Comparison of ENCODE assay signal across 11 cellular contexts in the genomic region with DNA sequence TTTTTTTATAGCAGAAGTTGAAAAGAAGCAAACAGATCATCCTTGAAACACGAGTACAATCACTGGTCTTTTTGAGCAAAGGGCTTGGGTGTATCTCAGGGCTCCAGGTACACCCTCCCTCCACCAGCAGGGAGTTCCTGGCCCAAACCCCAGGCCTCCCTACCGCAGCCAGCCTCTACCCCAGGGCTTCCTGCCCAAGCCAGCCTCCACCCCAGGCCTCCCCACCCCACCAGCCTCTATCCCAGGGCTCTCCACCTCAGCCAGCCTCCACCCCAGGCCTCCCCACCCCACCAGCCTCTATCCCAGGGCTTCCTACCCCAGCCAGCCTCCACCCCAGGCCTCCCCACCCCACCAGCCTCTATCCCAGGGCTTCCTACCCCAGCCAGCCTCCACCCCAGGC. TPM values are rescaled to one million over a fixed set of nuclear protein-coding genes. Genes with fewer than 3 reads are reported as not detected.
DNase-seq lines count a peak whose midpoint lies in the region; ATAC-seq and TF ChIP-seq lines count a peak whose summit lies in the region.
"Not testable (repeated sequence)": the region's sequence is repeated elsewhere in the genome, so short reads cannot be mapped to it uniquely, and the experiment has no call there.
"Had no signal": no experiment of that assay in that cellular context is flagged by ENCODE, and none has a peak within 500 bp of the region (broad histone marks: within the 10 kb centered on the region; RNA-seq: fewer than 3 reads in every experiment).

No MANE protein-coding gene starts in this region.

- not testable (repeated sequence) for ATAC-seq in CD4-positive, alpha-beta T cell (ENCODE audit: poor library complexity); T-helper 17 cell; activated CD8-positive, alpha-beta memory T cell treated with anti-CD3 and anti-CD28 coated beads, Interleukin-2, amount 10 ng/mL, durations not matched to agents 7 days and 5 days; activated naive CD4-positive, alpha-beta T cell treated with anti-CD3 and anti-CD28 coated beads, Interleukin-2, amount 50 U/mL, for 72 hours

- CTCF ChIA-PET in CD4-positive, alpha-beta T cell (lab: Charles Lee): not testable (repeated sequence)
- CTCF ChIA-PET in activated CD8-positive, alpha-beta memory T cell treated with anti-CD3 and anti-CD28 coated beads, Interleukin-2, amount 10 ng/mL, durations not matched to agents 7 days and 5 days (lab: Charles Lee): interaction anchor here (1.5 kb wide), 1 partner anchor 10 kb away, joined by 7 read pairs; no protein-coding TSS in a partner anchor

- not testable (repeated sequence) for TF ChIP-seq CTCF in CD4-positive, alpha-beta T cell (IDR thresholded peaks at IDR 0.05); NB4 (IDR thresholded peaks at IDR 0.05; ENCODE audit: low read depth, low read length); endothelial cell (IDR thresholded peaks at IDR 0.05; ENCODE audit: unreplicated experiment); neutrophil (IDR thresholded peaks at IDR 0.05); vagina (IDR thresholded peaks at IDR 0.05)

- peak overlapping the region; percentile 81 for H3K27ac Mint-ChIP-seq in CD4-positive, alpha-beta T cell
- peak overlapping the region; percentile 84 for H3K27ac Mint-ChIP-seq in T-helper 17 cell
- peak overlapping the region; percentile 93 for H3K27ac Mint-ChIP-seq in activated CD8-positive, alpha-beta memory T cell treated with anti-CD3 and anti-CD28 coated beads, Interleukin-2, amount 10 ng/mL, durations not matched to agents 7 days and 5 days
- H3K27ac Mint-ChIP-seq in activated naive CD4-positive, alpha-beta T cell treated with anti-CD3 and anti-CD28 coated beads, Interleukin-2, amount 50 U/mL, for 72 hours: peak overlapping the region; percentile 38 to 84
- peak overlapping the region; percentile 16 for H3K27ac Mint-ChIP-seq in endothelial cell (ENCODE audit: unreplicated experiment)

- H3K36me3 Mint-ChIP-seq in CD4-positive, alpha-beta T cell (ENCODE audit: low read depth): peaks cover 92% of the 10 kb centered on the region
- H3K36me3 Mint-ChIP-seq in T-helper 17 cell (ENCODE audit: low read depth) (peaks cover 15% of the 10 kb centered on the region), endothelial cell (ENCODE audit: low read depth, unreplicated experiment) (peaks cover 43% of the 10 kb centered on the region)
- peaks cover 75% of the 10 kb centered on the region for H3K36me3 Mint-ChIP-seq in activated CD8-positive, alpha-beta memory T cell treated with anti-CD3 and anti-CD28 coated beads, Interleukin-2, amount 10 ng/mL, durations not matched to agents 7 days and 5 days
- H3K36me3 Mint-ChIP-seq in activated naive CD4-positive, alpha-beta T cell treated with anti-CD3 and anti-CD28 coated beads, Interleukin-2, amount 50 U/mL, for 72 hours: peaks cover 51 to 74% of the 10 kb centered on the region in 2 donors

- H3K4me1 ChIP-seq in neutrophil (ENCODE audit: control insufficient read depth in 1 of 2, insufficient read depth in 1 of 2, low read depth in 1 of 2, low read length in 1 of 2) (peaks cover 95% of the 10 kb centered on the region in 2 experiments), vagina (peaks cover 44% of the 10 kb centered on the region)

- H3K4me1 Mint-ChIP-seq in CD4-positive, alpha-beta T cell (ENCODE audit: low read depth): peaks cover 88% of the 10 kb centered on the region
- H3K4me1 Mint-ChIP-seq in T-helper 17 cell (peaks cover 77% of the 10 kb centered on the region), endothelial cell (ENCODE audit: unreplicated experiment) (peaks cover 64% of the 10 kb centered on the region)
- H3K4me1 Mint-ChIP-seq in activated CD8-positive, alpha-beta memory T cell treated with anti-CD3 and anti-CD28 coated beads, Interleukin-2, amount 10 ng/mL, durations not matched to agents 7 days and 5 days: peaks cover 92% of the 10 kb centered on the region

- H3K27ac ChIP-seq in CD4-positive, alpha-beta T cell (ENCODE audit: low read depth, low read length): peak overlapping the region; percentile 86
- H3K27ac ChIP-seq in neutrophil (peak overlapping the region; percentile 98), vagina (peak overlapping the region; percentile 45)

- not testable (repeated sequence) for TF ChIP-seq POLR2A in NB4 (IDR thresholded peaks at IDR 0.05; ENCODE audit: extremely low read depth, insufficient read length); vagina (IDR thresholded peaks at IDR 0.05)

- H3K9me3 ChIP-seq in CD4-positive, alpha-beta T cell (ENCODE audit: control insufficient read depth, low read length); T-helper 17 cell (ENCODE audit: control insufficient read depth, low read length, poor library complexity, severe bottlenecking); neutrophil; vagina: not testable (repeated sequence)

- H3K4me3 Mint-ChIP-seq in CD4-positive, alpha-beta T cell: peak overlapping the region; percentile 36
- H3K4me3 Mint-ChIP-seq in T-helper 17 cell (peak overlapping the region; percentile 86), endothelial cell (ENCODE audit: unreplicated experiment) (peak overlapping the region; percentile 3)
- H3K4me3 Mint-ChIP-seq in activated CD8-positive, alpha-beta memory T cell treated with anti-CD3 and anti-CD28 coated beads, Interleukin-2, amount 10 ng/mL, durations not matched to agents 7 days and 5 days: peak overlapping the region; percentile 8

- intact Hi-C loops in CD4-positive, alpha-beta T cell (cut with DNase I, micrococcal nuclease): loop anchor here in 1 of 2 experiments (2.0 kb wide), 1 partner anchor 21 kb away; no protein-coding TSS in a partner anchor
- intact Hi-C loops in vagina (cut with DNase I): not testable (repeated sequence)

- H3K27me3 Mint-ChIP-seq in CD4-positive, alpha-beta T cell; T-helper 17 cell; activated CD8-positive, alpha-beta memory T cell treated with anti-CD3 and anti-CD28 coated beads, Interleukin-2, amount 10 ng/mL, durations not matched to agents 7 days and 5 days: not testable (repeated sequence)
- peaks cover 16% of the 10 kb centered on the region for H3K27me3 Mint-ChIP-seq in endothelial cell (ENCODE audit: unreplicated experiment)

- H3K36me3 ChIP-seq in neutrophil: peaks cover 77% of the 10 kb centered on the region
- peaks cover 0 to 30% of the 10 kb centered on the region in 2 donors for H3K36me3 ChIP-seq in vagina

- H3K9me3 Mint-ChIP-seq in CD4-positive, alpha-beta T cell; activated CD8-positive, alpha-beta memory T cell treated with anti-CD3 and anti-CD28 coated beads, Interleukin-2, amount 10 ng/mL, durations not matched to agents 7 days and 5 days (ENCODE audit: low read depth); activated naive CD4-positive, alpha-beta T cell treated with anti-CD3 and anti-CD28 coated beads, Interleukin-2, amount 50 U/mL, for 72 hours; endothelial cell (ENCODE audit: unreplicated experiment): not testable (repeated sequence)

- not testable (repeated sequence) for DNase-seq in CD4-positive, alpha-beta T cell; T-helper 17 cell; activated CD8-positive, alpha-beta memory T cell treated with anti-CD3 and anti-CD28 coated beads, Interleukin-2, amount 10 ng/mL, durations not matched to agents 7 days and 5 days; activated naive CD4-positive, alpha-beta T cell treated with anti-CD3 and anti-CD28 coated beads, Interleukin-2, amount 50 U/mL, for 72 hours (ENCODE audit: low spot score in 2 of 2); endothelial cell (ENCODE audit: low spot score); vagina (ENCODE audit: extremely low spot score in 2 of 2)
- DNase-seq in NB4 (ENCODE audit: low read depth): peak; percentile 22

- H3K27me3 ChIP-seq in CD4-positive, alpha-beta T cell (ENCODE audit: control insufficient read depth, insufficient read depth, low read length); neutrophil; vagina: not testable (repeated sequence)

- not testable (repeated sequence) for H3K4me3 ChIP-seq in NB4 (ENCODE audit: low read depth, low read length); vagina
- peak overlapping the region in 1 of 2 experiments; percentile 28 for H3K4me3 ChIP-seq in neutrophil (ENCODE audit: low read depth in 1 of 2, low read length in 1 of 2)

- POLR2A ChIA-PET in CD4-positive, alpha-beta T cell (lab: Charles Lee): interaction anchor here (2.1 to 2.5 kb wide), 2 partner anchors 9 to 11 kb away, joined by 11 to 29 read pairs; a partner anchor contains a TSS

RNA-seq across cellular contexts. Expression of a gene that starts 12.0 kb away (rescaled TPM):
- total RNA-seq in CD4-positive, alpha-beta T cell: 100 to 1,000 TPM; 247 to 258 TPM
- total RNA-seq in T-helper 17 cell (100 to 1,000 TPM; 263 to 323 TPM), endothelial cell (ENCODE audit: unreplicated experiment) (79.1 TPM), vagina (55.0 TPM)
- 100 to 1,000 TPM; 432 to 500 TPM for total RNA-seq in activated CD8-positive, alpha-beta memory T cell treated with anti-CD3 and anti-CD28 coated beads, Interleukin-2, amount 10 ng/mL, durations not matched to agents 7 days and 5 days
- total RNA-seq in activated naive CD4-positive, alpha-beta T cell treated with anti-CD3 and anti-CD28 coated beads, Interleukin-2, amount 50 U/mL, for 72 hours: 100 to 1,000 TPM; 165 to 174 TPM

RNA-seq across cellular contexts. Expression of a gene that starts 46.1 kb away (rescaled TPM):
- total RNA-seq in CD4-positive, alpha-beta T cell: not detected
- total RNA-seq in T-helper 17 cell (not detected), endothelial cell (ENCODE audit: unreplicated experiment) (not detected), vagina (not detected)
- not detected for total RNA-seq in activated CD8-positive, alpha-beta memory T cell treated with anti-CD3 and anti-CD28 coated beads, Interleukin-2, amount 10 ng/mL, durations not matched to agents 7 days and 5 days
- total RNA-seq in activated naive CD4-positive, alpha-beta T cell treated with anti-CD3 and anti-CD28 coated beads, Interleukin-2, amount 50 U/mL, for 72 hours: not detected
- total RNA-seq: A673, GM23248, RPMI7951 had no signal

RNA-seq across cellular contexts. Expression of a gene that starts 52.9 kb away (rescaled TPM):
- total RNA-seq in CD4-positive, alpha-beta T cell: not detected
- total RNA-seq in T-helper 17 cell (not detected), endothelial cell (ENCODE audit: unreplicated experiment) (not detected), vagina (not detected)
- total RNA-seq in activated CD8-positive, alpha-beta memory T cell treated with anti-CD3 and anti-CD28 coated beads, Interleukin-2, amount 10 ng/mL, durations not matched to agents 7 days and 5 days: not detected
- not detected for total RNA-seq in activated naive CD4-positive, alpha-beta T cell treated with anti-CD3 and anti-CD28 coated beads, Interleukin-2, amount 50 U/mL, for 72 hours
- total RNA-seq: A673, GM23248, RPMI7951 had no signal

Comparison
In these comparisons a context has a peak if more than half of its experiments do, and no peak if none do; other contexts are left out.
1. H3K27ac ChIP-seq: peak in every context shown above with its lines; median percentile 98 in neutrophil; 86 in CD4-positive, alpha-beta T cell; 45 in vagina.
2. H3K27ac Mint-ChIP-seq: peak in every context shown above with its lines; median percentile 93 in activated CD8-positive, alpha-beta memory T cell treated with anti-CD3 and anti-CD28 coated beads, Interleukin-2, amount 10 ng/mL, durations not matched to agents 7 days and 5 days; 84 in T-helper 17 cell; 81 in CD4-positive, alpha-beta T cell; 61 in activated naive CD4-positive, alpha-beta T cell treated with anti-CD3 and anti-CD28 coated beads, Interleukin-2, amount 50 U/mL, for 72 hours; 16 in endothelial cell.
3. H3K4me3 Mint-ChIP-seq: peak in every context shown above with its lines; median percentile 86 in T-helper 17 cell; 36 in CD4-positive, alpha-beta T cell; 8 in activated CD8-positive, alpha-beta memory T cell treated with anti-CD3 and anti-CD28 coated beads, Interleukin-2, amount 10 ng/mL, durations not matched to agents 7 days and 5 days; 3 in endothelial cell.